In genomic region chr4:183322326-183322725, GRCh38 we compare ENCODE assay signal across 18 cellular contexts. TPM values are rescaled to one million over a fixed set of nuclear protein-coding genes. Genes with fewer than 3 reads are reported as not detected.
"Had no signal": no experiment of that assay in that cellular context is flagged by ENCODE, and none has a peak within 500 bp of the region (broad histone marks: within the 10 kb centered on the region; RNA-seq: fewer than 3 reads in every experiment).

TSS of gene CLDN24 (minus strand) at chr4:183322426. CDS start at chr4:183322426, 0 bp downstream.

- H3K4me1 ChIP-seq: gastrocnemius medialis, heart left ventricle, uterus had no signal

- H3K36me3 Mint-ChIP-seq: stimulated activated memory B cell treated with anti-CD40 and anti-IgM and Interleukin-4, amounts not matched to agents 10 μg/mL and 1 μg/mL and 100 μg/mL, for 72 hours had no signal

- H3K27me3 Mint-ChIP-seq: activated CD4-positive, alpha-beta memory T cell treated with anti-CD3 and anti-CD28 coated beads, Interleukin-2, amount 10 ng/mL, durations not matched to agents 7 days and 5 days had no signal

- H3K36me3 ChIP-seq: cardiac muscle cell, gastrocnemius medialis, uterus had no signal

- H3K4me3 Mint-ChIP-seq: activated CD4-positive, alpha-beta memory T cell treated with anti-CD3 and anti-CD28 coated beads, Interleukin-2, amount 10 ng/mL, durations not matched to agents 7 days and 5 days; activated naive CD4-positive, alpha-beta T cell treated with anti-CD3 and anti-CD28 coated beads for 36 hours; mesothelial cell of epicardium; stimulated activated memory B cell treated with anti-CD40 and anti-IgM and Interleukin-4, amounts not matched to agents 10 μg/mL and 1 μg/mL and 100 μg/mL, for 72 hours had no signal

- H3K4me1 Mint-ChIP-seq: stimulated activated memory B cell treated with anti-CD40 and anti-IgM and Interleukin-4, amounts not matched to agents 10 μg/mL and 1 μg/mL and 100 μg/mL, for 72 hours had no signal

- H3K27me3 ChIP-seq: cardiac muscle cell, dorsolateral prefrontal cortex, gastrocnemius medialis, heart left ventricle, tibial nerve, uterus had no signal

- H3K4me3 ChIP-seq: cardiac muscle cell, dorsolateral prefrontal cortex, gastrocnemius medialis, heart left ventricle, lower lobe of right lung, tibial nerve, uterus had no signal

- ATAC-seq: gastrocnemius medialis; heart left ventricle; left colon; lower lobe of right lung; stimulated activated memory B cell treated with anti-CD40 and anti-IgM and Interleukin-4, amounts not matched to agents 10 μg/mL and 1 μg/mL and 100 μg/mL, for 72 hours had no signal

- DNase-seq: activated CD4-positive, alpha-beta memory T cell treated with anti-CD3 and anti-CD28 coated beads, Interleukin-2, amount 10 ng/mL, durations not matched to agents 7 days and 5 days; activated naive CD4-positive, alpha-beta T cell treated with anti-CD3 and anti-CD28 coated beads for 36 hours; dorsolateral prefrontal cortex; erythroblast; gastrocnemius medialis; heart left ventricle; left colon; lower lobe of right lung; posterior cingulate gyrus; retina; SW 1271; uterus had no signal

- H3K9me3 ChIP-seq: gastrocnemius medialis, heart left ventricle, lower lobe of right lung, tibial nerve, uterus had no signal

- H3K27ac Mint-ChIP-seq: activated CD4-positive, alpha-beta memory T cell treated with anti-CD3 and anti-CD28 coated beads, Interleukin-2, amount 10 ng/mL, durations not matched to agents 7 days and 5 days; activated naive CD4-positive, alpha-beta T cell treated with anti-CD3 and anti-CD28 coated beads for 36 hours; activated T-helper 2 cell treated with anti-CD3 and anti-CD28 coated beads, Interferon-gamma antibody, Interleukin-2, Interleukin-4, amounts not matched to agents 10 μg/mL and 5 μg/mL and 100 μg/mL, durations not matched to agents 14 hours and 24 hours and 36 hours; stimulated activated memory B cell treated with anti-CD40 and anti-IgM and Interleukin-4, amounts not matched to agents 10 μg/mL and 1 μg/mL and 100 μg/mL, for 72 hours had no signal

- H3K9me3 Mint-ChIP-seq: activated CD4-positive, alpha-beta memory T cell treated with anti-CD3 and anti-CD28 coated beads, Interleukin-2, amount 10 ng/mL, durations not matched to agents 7 days and 5 days; activated T-helper 2 cell treated with anti-CD3 and anti-CD28 coated beads, Interferon-gamma antibody, Interleukin-2, Interleukin-4, amounts not matched to agents 10 μg/mL and 5 μg/mL and 100 μg/mL, durations not matched to agents 14 hours and 24 hours and 36 hours; stimulated activated memory B cell treated with anti-CD40 and anti-IgM and Interleukin-4, amounts not matched to agents 10 μg/mL and 1 μg/mL and 100 μg/mL, for 72 hours had no signal

- H3K27ac ChIP-seq: cardiac muscle cell, gastrocnemius medialis, heart left ventricle, lower lobe of right lung, uterus, VCaP had no signal

RNA-seq across cellular contexts. Expression of gene CLDN24, which starts in this region (rescaled TPM):
- total RNA-seq: activated CD4-positive, alpha-beta memory T cell treated with anti-CD3 and anti-CD28 coated beads, Interleukin-2, amount 10 ng/mL, durations not matched to agents 7 days and 5 days; activated naive CD4-positive, alpha-beta T cell treated with anti-CD3 and anti-CD28 coated beads for 36 hours; activated T-helper 2 cell treated with anti-CD3 and anti-CD28 coated beads, Interferon-gamma antibody, Interleukin-2, Interleukin-4, amounts not matched to agents 10 μg/mL and 5 μg/mL and 100 μg/mL, durations not matched to agents 14 hours and 24 hours and 36 hours; cardiac muscle cell; gastrocnemius medialis; heart left ventricle; left colon; lower lobe of right lung; mesothelial cell of epicardium; tibial nerve; uterus had no signal
